33 cellular contexts compared by ENCODE assay signal in the genomic region with DNA sequence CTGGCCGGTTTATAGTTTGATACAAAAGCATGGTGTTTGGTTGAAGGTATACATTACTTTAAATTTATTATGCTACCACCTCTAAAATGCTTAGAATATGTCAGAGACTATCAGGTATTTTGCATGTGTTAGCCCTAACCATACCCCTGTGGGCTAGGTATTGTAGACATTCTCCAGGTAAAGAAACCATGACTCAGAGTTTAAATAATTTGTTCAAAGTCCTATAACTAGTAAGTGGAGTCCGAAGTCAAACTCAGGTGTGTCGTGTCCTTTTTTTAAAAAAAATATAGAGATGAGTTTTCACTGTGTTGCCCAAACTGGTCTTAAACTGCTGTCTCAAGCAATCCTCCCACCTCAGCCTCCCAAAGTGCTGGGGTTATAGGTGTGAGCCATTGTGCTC.
"Had no signal": no experiment of that assay in that cellular context is flagged by ENCODE, and none has a peak within 500 bp of the region (broad histone marks: within the 10 kb centered on the region; RNA-seq: fewer than 3 reads in every experiment).

No MANE protein-coding gene starts in this region.

- DNase-seq: activated B cell treated with CpG ODN at 0.5 μM for 24 hours; activated CD4-positive, alpha-beta memory T cell treated with anti-CD3 and anti-CD28 coated beads for 36 hours; activated CD4-positive, alpha-beta T cell treated with anti-CD3 and anti-CD28 coated beads for 4 hours; activated CD4-positive, alpha-beta T cell treated with anti-CD3 and anti-CD28 coated beads, Interleukin-2, amount 10 ng/mL, durations not matched to agents 24 days and 14 days; activated CD4-positive, alpha-beta T cell treated with anti-CD3 and anti-CD28 coated beads, Interleukin-2, amount 50 U/mL, for 1 hour; activated CD4-positive, alpha-beta T cell treated with anti-CD3 and anti-CD28 coated beads, Interleukin-2, amount 50 U/mL, for 4 hours; activated CD4-positive, CD25-positive, alpha-beta regulatory T cell treated with anti-CD3 and anti-CD28 coated beads, Interleukin-2, amount 50 U/mL, for 72 hours; activated CD8-positive, alpha-beta memory T cell treated with anti-CD3 and anti-CD28 coated beads, Interleukin-2, amount 50 U/mL, for 4 hours; activated CD8-positive, alpha-beta T cell treated with anti-CD3 and anti-CD28 coated beads for 36 hours; activated effector memory CD4-positive, alpha-beta T cell treated with anti-CD3 and anti-CD28 coated beads, Interleukin-2, amount 50 U/mL, for 16 hours; activated gamma-delta T cell treated with Interleukin-2 at 50 U/mL for 16 hours; activated naive CD4-positive, alpha-beta T cell; activated naive CD4-positive, alpha-beta T cell treated with anti-CD3 and anti-CD28 coated beads for 36 hours; activated naive CD4-positive, alpha-beta T cell treated with anti-CD3 and anti-CD28 coated beads, Interleukin-2, amount 50 U/mL, for 16 hours; activated naive CD8-positive, alpha-beta T cell treated with anti-CD3 and anti-CD28 coated beads for 36 hours; activated T-cell treated with anti-CD3 and anti-CD28 coated beads for 4 hours; activated T-cell treated with anti-CD3 and anti-CD28 coated beads, Interleukin-2, amount 50 U/mL, for 1 hour; activated T-cell treated with anti-CD3 and anti-CD28 coated beads, Interleukin-2, amount 50 U/mL, for 4 hours; activated T-cell treated with anti-CD3 and anti-CD28 coated beads, Interleukin-2, amount 50 U/mL, for 72 hours; adrenal gland; amniotic stem cell; aorta; body of pancreas; brain microvascular endothelial cell; central memory CD4-positive, alpha-beta T cell; T-helper 2 cell; T-helper 9 cell had no signal

- H3K27ac ChIP-seq: adrenal gland, body of pancreas, brain microvascular endothelial cell, breast epithelium, VCaP had no signal

- H3K4me3 ChIP-seq: adrenal gland, body of pancreas, breast epithelium had no signal

- H3K27me3 ChIP-seq: adrenal gland, body of pancreas, brain microvascular endothelial cell, breast epithelium had no signal

- H3K9me3 ChIP-seq: adrenal gland, body of pancreas, breast epithelium had no signal

- FAIRE-seq: astrocyte, TTC549 had no signal

- H3K36me3 ChIP-seq: breast epithelium had no signal

- ATAC-seq: activated CD8-positive, alpha-beta T cell treated with anti-CD3 and anti-CD28 coated beads for 36 hours; activated naive CD4-positive, alpha-beta T cell treated with anti-CD3 and anti-CD28 coated beads, Interleukin-2, amount 50 U/mL, for 72 hours; activated T-cell treated with anti-CD3 and anti-CD28 coated beads, Interleukin-2, amount 50 U/mL, for 4 hours; activated T-cell treated with anti-CD3 and anti-CD28 coated beads, Interleukin-2, amount 50 U/mL, for 72 hours; activated T-helper 17 cell treated with anti-CD3 and anti-CD28 coated beads, Interleukin-2, amount 50 U/mL, for 72 hours; body of pancreas had no signal

- H3K4me1 ChIP-seq: adrenal gland, body of pancreas, breast epithelium had no signal
